In genomic region chr12:10941916-10942607, GRCh38 we compare ENCODE assay signal across 11 cellular contexts. TPM values are rescaled to one million over a fixed set of nuclear protein-coding genes. Genes with fewer than 3 reads are reported as not detected.
DNase-seq lines count a peak whose midpoint lies in the region; ATAC-seq and TF ChIP-seq lines count a peak whose summit lies in the region.
"Had no signal": no experiment of that assay in that cellular context is flagged by ENCODE, and none has a peak within 500 bp of the region (broad histone marks: within the 10 kb centered on the region; RNA-seq: fewer than 3 reads in every experiment).

No MANE protein-coding gene starts in this region.

- CTCF ChIA-PET in activated CD8-positive, alpha-beta T cell treated with anti-CD3 and anti-CD28 coated beads for 36 hours (lab: Charles Lee): interaction anchor here (0.7 to 1.4 kb wide), 3 partner anchors 9 to 472 kb away, joined by 3 read pairs; no protein-coding TSS in a partner anchor

- H3K27me3 Mint-ChIP-seq in activated CD8-positive, alpha-beta T cell treated with anti-CD3 and anti-CD28 coated beads for 36 hours: no peaks in the 10 kb centered on the region
- H3K27me3 Mint-ChIP-seq in glutamatergic neuron (ENCODE audit: unreplicated experiment): peaks cover under 1% of the 10 kb centered on the region
- H3K27me3 Mint-ChIP-seq: dendritic cell treated with granulocyte-macrophage colony-stimulating factor and Interleukin-4, amounts not matched to agents 40 ng/mL and 50 ng/mL, for 4 days had no signal

- no peak overlapping the region for H3K27ac Mint-ChIP-seq in activated CD8-positive, alpha-beta T cell treated with anti-CD3 and anti-CD28 coated beads for 36 hours
- H3K27ac Mint-ChIP-seq in glutamatergic neuron (ENCODE audit: unreplicated experiment): no peak overlapping the region
- H3K27ac Mint-ChIP-seq: dendritic cell treated with granulocyte-macrophage colony-stimulating factor and Interleukin-4, amounts not matched to agents 40 ng/mL and 50 ng/mL, for 4 days had no signal

- TF ChIP-seq CTCF in activated CD8-positive, alpha-beta T cell treated with anti-CD3 and anti-CD28 coated beads for 36 hours (IDR thresholded peaks at IDR 0.05): no peak
- TF ChIP-seq CTCF in glutamatergic neuron (IDR thresholded peaks at IDR 0.05; ENCODE audit: partially characterized antibody, unreplicated experiment): no peak

- intact Hi-C loops in activated CD8-positive, alpha-beta T cell treated with anti-CD3 and anti-CD28 coated beads for 36 hours (cut with micrococcal nuclease): no loop called here
- intact Hi-C loops in left colon (cut with DNase I, micrococcal nuclease): no loop called here

- in situ Hi-C loops in ACHN (cut with HindIII; ENCODE audit: low pct_ligation_motif_present, low pct_unique_long_range_greater_than_20kb, low sequenced_read_pairs): no loop called here

- peaks cover 8% of the 10 kb centered on the region for H3K4me1 Mint-ChIP-seq in activated CD8-positive, alpha-beta T cell treated with anti-CD3 and anti-CD28 coated beads for 36 hours (ENCODE audit: low read depth)
- peaks cover 4% of the 10 kb centered on the region for H3K4me1 Mint-ChIP-seq in glutamatergic neuron (ENCODE audit: low read depth, unreplicated experiment)

- peaks cover 4% of the 10 kb centered on the region for H3K9me3 Mint-ChIP-seq in activated CD8-positive, alpha-beta T cell treated with anti-CD3 and anti-CD28 coated beads for 36 hours
- H3K9me3 Mint-ChIP-seq in glutamatergic neuron (ENCODE audit: unreplicated experiment): peaks cover 5% of the 10 kb centered on the region

- H3K4me3 Mint-ChIP-seq in activated CD8-positive, alpha-beta T cell treated with anti-CD3 and anti-CD28 coated beads for 36 hours: no peak overlapping the region
- H3K4me3 Mint-ChIP-seq in glutamatergic neuron (ENCODE audit: unreplicated experiment): no peak overlapping the region
- H3K4me3 Mint-ChIP-seq: dendritic cell treated with granulocyte-macrophage colony-stimulating factor and Interleukin-4, amounts not matched to agents 40 ng/mL and 50 ng/mL, for 4 days had no signal

- peaks cover 4% of the 10 kb centered on the region for H3K36me3 Mint-ChIP-seq in activated CD8-positive, alpha-beta T cell treated with anti-CD3 and anti-CD28 coated beads for 36 hours (ENCODE audit: low read depth)
- peaks cover 13% of the 10 kb centered on the region for H3K36me3 Mint-ChIP-seq in glutamatergic neuron (ENCODE audit: unreplicated experiment)

- no peak for ATAC-seq in activated CD8-positive, alpha-beta T cell treated with anti-CD3 and anti-CD28 coated beads for 36 hours
- ATAC-seq in left colon (peak; percentile 14), HG02678 (IDR thresholded peaks at IDR 0.05; ENCODE audit: unreplicated experiment) (no peak)

- DNase-seq in ACHN: peak; percentile 17
- DNase-seq in HPDE6-E6E7 (ENCODE audit: extremely low spot score): peak; percentile 51
- DNase-seq in activated CD8-positive, alpha-beta T cell treated with anti-CD3 and anti-CD28 coated beads for 36 hours: peak; percentile 9
- DNase-seq in left colon: no peak
- DNase-seq in dedifferentiated amniotic fluid mesenchymal stem cell (ENCODE audit: extremely low spot score): no peak
- no peak for DNase-seq in stimulated activated CD4-positive, alpha-beta T cell treated with anti-CD3 and anti-CD28 coated beads, Interleukin-2, amount 100 ng/mL, for 48 hours
- no peak for DNase-seq in glutamatergic neuron
- DNase-seq: heart left ventricle, OCI-M1 had no signal

- POLR2A ChIA-PET in activated CD8-positive, alpha-beta T cell treated with anti-CD3 and anti-CD28 coated beads for 36 hours (lab: Charles Lee): no interaction called here

RNA-seq across cellular contexts. Expression of gene TAS2R14, which starts 3.0 kb away (rescaled TPM):
- 1 to 10 TPM in 1 of 2 experiments, under 1 TPM in 1; 0.97 to 1.0 TPM for total RNA-seq in activated CD8-positive, alpha-beta T cell treated with anti-CD3 and anti-CD28 coated beads for 36 hours
- total RNA-seq in left colon (1 to 10 TPM; 1.8 to 2.1 TPM), glutamatergic neuron (ENCODE audit: unreplicated experiment) (3.3 TPM)

RNA-seq across cellular contexts. Expression of gene PRH2, which starts 13.0 kb away (rescaled TPM):
- total RNA-seq in activated CD8-positive, alpha-beta T cell treated with anti-CD3 and anti-CD28 coated beads for 36 hours: not detected
- total RNA-seq in left colon: not detected
- total RNA-seq in glutamatergic neuron (ENCODE audit: unreplicated experiment): not detected
- total RNA-seq: heart left ventricle had no signal

RNA-seq across cellular contexts. Expression of gene TAS2R13, which starts 32.7 kb away (rescaled TPM):
- under 1 TPM; 0.31 to 0.36 TPM for total RNA-seq in activated CD8-positive, alpha-beta T cell treated with anti-CD3 and anti-CD28 coated beads for 36 hours
- total RNA-seq in left colon (1 to 10 TPM; 1.3 to 1.9 TPM), glutamatergic neuron (ENCODE audit: unreplicated experiment) (2.0 TPM)

RNA-seq across cellular contexts. Expression of gene TAS2R50, which starts 44.6 kb away (rescaled TPM):
- under 1 TPM in 1 of 2 experiments, not detected in 1; 0.63 TPM for total RNA-seq in activated CD8-positive, alpha-beta T cell treated with anti-CD3 and anti-CD28 coated beads for 36 hours
- total RNA-seq in left colon: 1 to 10 TPM; 1.2 to 1.6 TPM
- total RNA-seq in glutamatergic neuron (ENCODE audit: unreplicated experiment): 1.3 TPM

RNA-seq across cellular contexts. Expression of gene TAS2R20, which starts 56.0 kb away (rescaled TPM):
- 1 to 10 TPM in 1 of 2 experiments, under 1 TPM in 1; 0.81 to 1.6 TPM for total RNA-seq in activated CD8-positive, alpha-beta T cell treated with anti-CD3 and anti-CD28 coated beads for 36 hours
- total RNA-seq in left colon (1 to 10 TPM; 1.6 to 1.7 TPM), glutamatergic neuron (ENCODE audit: unreplicated experiment) (3.4 TPM)

Comparison
In these comparisons a context has a peak if more than half of its experiments do, and no peak if none do; other contexts are left out.
1. DNase-seq: peak in ACHN (single experiment), HPDE6-E6E7 (single experiment) and activated CD8-positive, alpha-beta T cell treated with anti-CD3 and anti-CD28 coated beads for 36 hours (single experiment); none in left colon (0 of 2), dedifferentiated amniotic fluid mesenchymal stem cell (single experiment), stimulated activated CD4-positive, alpha-beta T cell treated with anti-CD3 and anti-CD28 coated beads, Interleukin-2, amount 100 ng/mL, for 48 hours (0 of 2) and glutamatergic neuron (single experiment).